Comparison of ENCODE assay signal across 7 cellular contexts in genomic region chr15:43518073-43518761, GRCh38. TPM values are rescaled to one million over a fixed set of nuclear protein-coding genes. Genes with fewer than 3 reads are reported as not detected.
DNase-seq lines count a peak whose midpoint lies in the region; ATAC-seq, FAIRE-seq and TF ChIP-seq lines count a peak whose summit lies in the region.

No MANE protein-coding gene starts in this region.

- H3T11ph ChIP-seq in H9 (ENCODE audit: low read length), result no peak overlapping the region

- no peak overlapping the region for H3K14ac ChIP-seq in H9 (ENCODE audit: insufficient read depth, low read length)

- H3K4ac ChIP-seq in H9 (ENCODE audit: low read depth, low read length), result no peak overlapping the region

- H3K27ac ChIP-seq in H9 (ENCODE audit: insufficient read length, low read depth, low read length), result no peak overlapping the region
- peak overlapping the region; percentile 95 for H3K27ac ChIP-seq in layer of hippocampus (ENCODE audit: low read depth, low read length)

- H2AFZ ChIP-seq in H9 (ENCODE audit: low read length), result no peak overlapping the region

- H3K56ac ChIP-seq in H9 (ENCODE audit: insufficient read length, low read depth, low read length), result no peak overlapping the region

- H3K27ac Mint-ChIP-seq in H9, result no peak overlapping the region; a peak in 1 of 7 replicates

- no peak overlapping the region for H4K8ac ChIP-seq in H9 (replicated peaks; ENCODE audit: insufficient read length, low read depth, low read length)

- no peaks in the 10 kb centered on the region; a peak in 1 of 5 replicates for H3K9me3 Mint-ChIP-seq in H9

- H2BK5ac ChIP-seq in H9 (ENCODE audit: insufficient read length, low read length), result no peak overlapping the region

- peaks cover 90% of the 10 kb centered on the region for H3K27me3 Mint-ChIP-seq in H9 (ENCODE audit: low read depth)

- peaks cover 37 to 54% of the 10 kb centered on the region in 2 experiments for H3K4me1 Mint-ChIP-seq in H9

- H3K9me3 ChIP-seq in H9 (ENCODE audit: control insufficient read depth, low read depth, low read length), result no peaks in the 10 kb centered on the region

- H3K23me2 ChIP-seq in H9 (ENCODE audit: insufficient read length, low read depth, low read length, poor library complexity, severe bottlenecking), result peaks cover 17% of the 10 kb centered on the region

- no peak overlapping the region for H2BK20ac ChIP-seq in H9 (ENCODE audit: low read depth, low read length, poor library complexity, severe bottlenecking)

- no peak overlapping the region for H4K5ac ChIP-seq in H9 (ENCODE audit: insufficient read length, low read depth, low read length)

- ATAC-seq in stimulated activated naive CD8-positive, alpha-beta T cell treated with anti-CD3 and anti-CD28 coated beads, Interleukin-15, Interleukin-2, amounts not matched to agents 100 U/mL and 50 U/mL, for 24 hours, result peak; percentile 10
- no peak for ATAC-seq in HG03097 (IDR thresholded peaks at IDR 0.05; ENCODE audit: low FRiP score, unreplicated experiment)

- H2BK12ac ChIP-seq in H9 (ENCODE audit: insufficient read length, low read depth, low read length), result no peak overlapping the region

- no CpG with 5 or more reads among the region's 18 CpGs for WGBS in H9 (ENCODE audit: extremely low coverage, insufficient read length, low lambda C conversion rate)

- no peak overlapping the region for H4K91ac ChIP-seq in H9 (ENCODE audit: insufficient read length, low read depth, low read length)

- no peak for TF ChIP-seq CTCF in H9 (conservative IDR thresholded peaks at IDR 0.05)

- H3K36me3 Mint-ChIP-seq in H9 (ENCODE audit: insufficient read depth in 1 of 3, low read depth in 3 of 3), result peaks cover 0 to 4% (median 2%) of the 10 kb centered on the region in 3 experiments; a peak in 3 of 7 replicates

- no peaks in the 10 kb centered on the region for H4K20me1 ChIP-seq in H9 (ENCODE audit: control insufficient read depth, insufficient read depth, insufficient read length)

- no peak for FAIRE-seq in GM19239 (lab: Jason Lieb, UNC)

- peak overlapping the region; percentile 74 for H3K4me2 ChIP-seq in H9 (ENCODE audit: insufficient read depth, insufficient read length, low read length)

- H3K79me2 ChIP-seq in H9 (ENCODE audit: insufficient read depth, low read length), result no peaks in the 10 kb centered on the region

- no peak overlapping the region for H2BK120ac ChIP-seq in H9 (ENCODE audit: low read depth, low read length, poor library complexity, severe bottlenecking)

- no peak overlapping the region for H3K9ac ChIP-seq in H9 (ENCODE audit: extremely low read depth, insufficient read length, low read length)

- peak overlapping the region; percentile 78 to 91 for H3K4me3 Mint-ChIP-seq in H9

- no peak overlapping the region for H2BK15ac ChIP-seq in H9 (ENCODE audit: low read depth, low read length)

- no peaks in the 10 kb centered on the region for H3K79me1 ChIP-seq in H9 (ENCODE audit: insufficient read depth, low read depth, low read length, poor library complexity, severe bottlenecking)

- H2AK5ac ChIP-seq in H9 (ENCODE audit: insufficient read length, low read length), result no peak overlapping the region

- no peak overlapping the region for H3K18ac ChIP-seq in H9 (ENCODE audit: insufficient read length, low read depth, low read length)

- DNase-seq in H9 (peak; percentile 60), NCI-H526 (lab: John Stamatoyannopoulos, UW) (peak; percentile 20 to 74), cerebellar cortex (ENCODE audit: low spot score) (peak; percentile 81), GM19239 (ENCODE audit: insufficient read length, low spot score) (no peak)
- peak; percentile 16 for DNase-seq in stimulated activated naive CD8-positive, alpha-beta T cell treated with anti-CD3 and anti-CD28 coated beads, Interleukin-15, Interleukin-2, amounts not matched to agents 100 U/mL and 50 U/mL, for 24 hours

- H3K27me3 ChIP-seq in H9 (ENCODE audit: insufficient read depth, low read length), result peaks cover 11% of the 10 kb centered on the region; the same call in 1 of the 2 replicates
- no peaks in the 10 kb centered on the region for H3K27me3 ChIP-seq in layer of hippocampus (ENCODE audit: control insufficient read depth, insufficient read depth, low read length)

- no peak overlapping the region for H3K23ac ChIP-seq in H9 (ENCODE audit: insufficient read length, low read depth, low read length)

- peaks cover 3% of the 10 kb centered on the region; the same call in 1 of the 2 replicates for H3K4me1 ChIP-seq in H9 (ENCODE audit: insufficient read depth, low read length)

RNA-seq across cellular contexts. Expression of gene MAP1A, which starts 0.8 kb away (rescaled TPM):
- total RNA-seq in H9 (2021), result 2.5 TPM in 2 replicates

RNA-seq across cellular contexts. Expression of gene TP53BP1, which starts 25.3 kb away (rescaled TPM):
- total RNA-seq in H9 (2021), result 74.5 and 81.5 TPM in 2 replicates
